1 cellular context compared by ENCODE assay signal in the genomic region with DNA sequence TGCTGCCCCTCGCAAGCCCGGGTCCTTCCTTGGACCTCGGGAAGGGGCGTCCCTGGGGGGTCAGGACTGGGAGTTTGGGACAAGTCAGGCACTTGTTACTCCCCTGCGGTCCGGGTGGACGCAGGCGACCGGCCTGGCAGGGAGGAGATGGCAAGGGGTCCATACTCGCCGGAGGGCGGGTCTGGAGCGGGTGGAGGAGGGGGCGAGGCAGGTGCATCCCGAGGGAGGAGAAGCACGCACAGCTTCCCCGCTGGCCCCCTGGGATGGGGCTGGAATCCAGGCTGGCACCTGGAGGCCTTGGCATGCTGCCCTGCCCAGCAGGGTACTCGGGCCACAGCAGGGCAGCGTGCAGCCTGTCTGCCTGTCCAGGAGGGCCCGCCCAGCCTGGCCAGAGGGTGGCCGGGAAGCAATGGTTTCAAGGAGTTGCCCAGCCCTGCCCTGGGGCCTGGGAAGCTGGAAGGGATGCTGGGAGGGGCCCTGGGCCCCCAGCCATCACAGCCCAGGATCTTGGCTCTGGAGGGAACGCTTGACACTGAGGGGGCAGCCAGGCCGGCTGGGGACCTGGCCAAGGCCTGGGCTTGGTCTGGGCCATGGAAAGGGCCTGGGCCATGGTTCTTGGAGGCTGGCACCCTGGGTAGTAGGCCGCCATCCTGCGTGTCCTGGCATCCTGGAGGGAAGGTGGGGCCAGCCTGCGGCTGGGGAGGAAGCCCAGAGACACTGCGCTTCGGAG.
A peak's percentile ranks its signal among the peaks of the same experiment; 100 is the strongest.
TF ChIP-seq lines count a peak whose summit lies in the region.

No MANE protein-coding gene starts in this region.

TF ChIP-seq in HCT116, 20 proteins besides CTCF, POLR2A, EP300 and RAD21:
- TF ChIP-seq POLR2AphosphoS5 (IDR thresholded peaks at IDR 0.05; ENCODE audit: low read depth, low read length) (peak; percentile 54), YY1 (IDR thresholded peaks at IDR 0.05; ENCODE audit: extremely low read depth, insufficient replicate concordance, low read depth, low read length) (no peak), ZFX (IDR thresholded peaks at IDR 0.05) (0 out of 2 replicates have a peak, but pooled peaks have one; percentile 20)
- TF ChIP-seq, protein P1, sequence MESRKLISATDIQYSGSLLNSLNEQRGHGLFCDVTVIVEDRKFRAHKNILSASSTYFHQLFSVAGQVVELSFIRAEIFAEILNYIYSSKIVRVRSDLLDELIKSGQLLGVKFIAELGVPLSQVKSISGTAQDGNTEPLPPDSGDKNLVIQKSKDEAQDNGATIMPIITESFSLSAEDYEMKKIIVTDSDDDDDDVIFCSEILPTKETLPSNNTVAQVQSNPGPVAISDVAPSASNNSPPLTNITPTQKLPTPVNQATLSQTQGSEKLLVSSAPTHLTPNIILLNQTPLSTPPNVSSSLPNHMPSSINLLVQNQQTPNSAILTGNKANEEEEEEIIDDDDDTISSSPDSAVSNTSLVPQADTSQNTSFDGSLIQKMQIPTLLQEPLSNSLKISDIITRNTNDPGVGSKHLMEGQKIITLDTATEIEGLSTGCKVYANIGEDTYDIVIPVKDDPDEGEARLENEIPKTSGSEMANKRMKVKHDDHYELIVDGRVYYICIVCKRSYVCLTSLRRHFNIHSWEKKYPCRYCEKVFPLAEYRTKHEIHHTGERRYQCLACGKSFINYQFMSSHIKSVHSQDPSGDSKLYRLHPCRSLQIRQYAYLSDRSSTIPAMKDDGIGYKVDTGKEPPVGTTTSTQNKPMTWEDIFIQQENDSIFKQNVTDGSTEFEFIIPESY (IDR thresholded peaks at IDR 0.05; ENCODE audit: extremely low read depth, insufficient replicate concordance, low read length) = no peak
